Comparison of ENCODE assay signal across 27 cellular contexts in the genomic region with DNA sequence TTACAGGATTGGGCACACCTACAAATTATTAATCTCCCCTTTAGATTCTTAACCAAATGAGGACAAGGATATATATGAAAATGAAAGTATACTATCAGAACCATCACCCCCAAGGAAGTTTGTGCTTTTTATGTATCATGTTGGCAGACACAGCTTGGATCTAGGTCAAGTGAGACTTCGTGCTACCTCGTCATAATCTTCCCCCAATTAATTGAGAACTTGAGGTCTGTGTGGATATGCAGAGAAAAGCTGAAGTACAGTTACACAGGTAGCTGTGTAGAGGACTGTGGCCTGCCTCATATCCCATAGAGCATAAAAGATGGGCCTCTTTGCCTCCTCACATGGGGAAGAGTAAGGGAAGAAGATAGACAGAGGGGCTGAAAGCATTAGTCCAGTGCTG.
"Had no signal": no experiment of that assay in that cellular context is flagged by ENCODE, and none has a peak within 500 bp of the region (broad histone marks: within the 10 kb centered on the region; RNA-seq: fewer than 3 reads in every experiment).

No MANE protein-coding gene starts in this region.

- H3K4me3 ChIP-seq: body of pancreas, colonic mucosa, gastrocnemius medialis, pancreas, prostate gland, sigmoid colon, suprapubic skin, tibial nerve had no signal

- H3K9me3 Mint-ChIP-seq: activated naive CD4-positive, alpha-beta T cell treated with anti-CD3 and anti-CD28 coated beads, Interleukin-2, amount 50 U/mL, for 24 hours; activated T-cell treated with anti-CD3 and anti-CD28 coated beads, Interleukin-2, amount 50 U/mL, for 24 hours; naive B cell; neural crest cell; T-cell had no signal

- H3K27ac Mint-ChIP-seq: activated CD4-positive, alpha-beta T cell treated with anti-CD3 and anti-CD28 coated beads for 36 hours; activated naive CD4-positive, alpha-beta T cell treated with anti-CD3 and anti-CD28 coated beads, Interleukin-2, amount 50 U/mL, for 24 hours; naive B cell; T-cell had no signal

- H3K36me3 Mint-ChIP-seq: naive B cell had no signal

- DNase-seq: activated CD4-positive, alpha-beta T cell treated with anti-CD3 and anti-CD28 coated beads for 36 hours; activated CD4-positive, CD25-positive, alpha-beta regulatory T cell; activated CD8-positive, alpha-beta memory T cell treated with anti-CD3 and anti-CD28 coated beads, Interleukin-2, amount 50 U/mL, for 48 hours; activated T-cell treated with anti-CD3 and anti-CD28 coated beads, Interleukin-2, amount 50 U/mL, for 24 hours; aorta; body of pancreas; cerebellar nuclear complex; colonic mucosa; effector CD8-positive, alpha-beta T cell; gastrocnemius medialis; glutamatergic neuron; left cardiac atrium; left ventricle myocardium superior; naive B cell; nucleus accumbens; pancreas; retina; sigmoid colon; small intestine; stimulated activated CD4-positive, alpha-beta T cell treated with anti-CD3 and anti-CD28 coated beads, Interleukin-4, amount 100 ng/mL, for 24 hours; stimulated activated naive CD4-positive, alpha-beta T cell; T-cell had no signal

- H3K9me3 ChIP-seq: body of pancreas, colonic mucosa, gastrocnemius medialis, pancreas, prostate gland, sigmoid colon, suprapubic skin, tibial nerve had no signal

- H3K27me3 Mint-ChIP-seq: activated CD4-positive, alpha-beta T cell treated with anti-CD3 and anti-CD28 coated beads for 36 hours; activated naive CD4-positive, alpha-beta T cell treated with anti-CD3 and anti-CD28 coated beads, Interleukin-2, amount 50 U/mL, for 24 hours; activated T-cell treated with anti-CD3 and anti-CD28 coated beads, Interleukin-2, amount 50 U/mL, for 24 hours; naive B cell; T-cell had no signal

- H3K4me1 Mint-ChIP-seq: activated CD4-positive, alpha-beta T cell treated with anti-CD3 and anti-CD28 coated beads for 36 hours; activated naive CD4-positive, alpha-beta T cell treated with anti-CD3 and anti-CD28 coated beads, Interleukin-2, amount 50 U/mL, for 24 hours; naive B cell had no signal

- H3K4me1 ChIP-seq: colonic mucosa, prostate gland, sigmoid colon, suprapubic skin, tibial nerve had no signal

- ATAC-seq: activated CD4-positive, alpha-beta T cell treated with anti-CD3 and anti-CD28 coated beads for 36 hours; body of pancreas; gastrocnemius medialis; left cardiac atrium; left ventricle myocardium superior; pancreas; T-cell had no signal

- H3K4me3 Mint-ChIP-seq: activated CD4-positive, alpha-beta T cell treated with anti-CD3 and anti-CD28 coated beads for 36 hours; activated naive CD4-positive, alpha-beta T cell treated with anti-CD3 and anti-CD28 coated beads, Interleukin-2, amount 50 U/mL, for 24 hours; activated T-cell treated with anti-CD3 and anti-CD28 coated beads, Interleukin-2, amount 50 U/mL, for 24 hours; naive B cell; neural crest cell; T-cell had no signal

- H3K36me3 ChIP-seq: gastrocnemius medialis, pancreas, prostate gland had no signal

- H3K27me3 ChIP-seq: body of pancreas, colonic mucosa, gastrocnemius medialis, pancreas, sigmoid colon, suprapubic skin, tibial nerve had no signal

- H3K27ac ChIP-seq: body of pancreas, colonic mucosa, gastrocnemius medialis, pancreas, prostate gland, sigmoid colon, suprapubic skin, tibial nerve had no signal
